In genomic region chr2:70104231-70105111, GRCh38 we compare ENCODE assay signal across 8 cellular contexts. TPM values are rescaled to one million over a fixed set of nuclear protein-coding genes. Genes with fewer than 3 reads are reported as not detected.
DNase-seq lines count a peak whose midpoint lies in the region; TF ChIP-seq lines count a peak whose summit lies in the region.

No MANE protein-coding gene starts in this region.

- H3K4me3 Mint-ChIP-seq in chondrocyte (ENCODE audit: unreplicated experiment), result peak overlapping the region; percentile 53
- peak overlapping the region; percentile 73 to 80 (median 78) for H3K4me3 Mint-ChIP-seq in nephron

- H3K36me3 Mint-ChIP-seq in chondrocyte (ENCODE audit: low read depth), result no peaks in the 10 kb centered on the region
- no peaks in the 10 kb centered on the region for H3K36me3 Mint-ChIP-seq in nephron (ENCODE audit: low read depth)

- H3K4me1 Mint-ChIP-seq in chondrocyte (ENCODE audit: low read depth) (peaks cover 37% of the 10 kb centered on the region), nephron (peaks cover 49% of the 10 kb centered on the region)

- no peak for TF ChIP-seq CTCF in chondrocyte (IDR thresholded peaks at IDR 0.05)
- no peak for TF ChIP-seq CTCF in nephron (IDR thresholded peaks at IDR 0.05; ENCODE audit: unreplicated experiment in 3 of 3)

- H3K27ac Mint-ChIP-seq in chondrocyte (ENCODE audit: unreplicated experiment) (peak overlapping the region; percentile 76), nephron (peak overlapping the region; percentile 99 to 100 (median 100))

- no peaks in the 10 kb centered on the region for H3K27me3 Mint-ChIP-seq in chondrocyte (ENCODE audit: low read depth)
- H3K27me3 Mint-ChIP-seq in nephron (ENCODE audit: low read depth), result no peaks in the 10 kb centered on the region

- DNase-seq in SKM-1 treated with dmso at 0.1 percent for 144 hours (lab: John Stamatoyannopoulos, UW; ENCODE audit: unreplicated experiment) (peak; percentile 39), SKM-1 (lab: John Stamatoyannopoulos, UW; ENCODE audit: unreplicated experiment) (no peak), RPMI7951 (ENCODE audit: low read depth) (peak; percentile 72), chondrocyte (ENCODE audit: low spot score) (peak; percentile 6), NCI-H1436 (lab: John Stamatoyannopoulos, UW) (no peak), H4 (ENCODE audit: low spot score) (no peak), NCI-H187 treated with DMSO at 0.1 percent for 48 hours (lab: John Stamatoyannopoulos, UW) (no peak)

- H3K9me3 Mint-ChIP-seq in chondrocyte (ENCODE audit: low read depth) (no peaks in the 10 kb centered on the region), nephron (no peaks in the 10 kb centered on the region)

RNA-seq across cellular contexts. Expression of gene PCBP1, which starts 17.2 kb away (rescaled TPM):
- total RNA-seq in RPMI7951 (2014; rRNA removed; shearing (Covaris generic)), result 46.0 and 46.7 TPM in 2 replicates
- total RNA-seq in chondrocyte, result 220 to 240 TPM (median 221 TPM) in 3 replicates
- total RNA-seq in H4 (2014; rRNA removed; shearing (Covaris generic)), result 15.1 and 23.2 TPM in 2 replicates

Comparison
In these comparisons a context has a peak if more than half of its experiments do, and no peak if none do; other contexts are left out.
1. DNase-seq: peak in SKM-1 treated with dmso at 0.1 percent for 144 hours (single experiment), RPMI7951 (single experiment) and chondrocyte (single experiment); none in SKM-1 (single experiment), NCI-H1436 (single experiment), H4 (single experiment) and NCI-H187 treated with DMSO at 0.1 percent for 48 hours (single experiment).